ENCODE assay signal across 9 cellular contexts in genomic region chr1:70079546-70079945, GRCh38.
"Had no signal": no experiment of that assay in that cellular context is flagged by ENCODE, and none has a peak within 500 bp of the region (broad histone marks: within the 10 kb centered on the region; RNA-seq: fewer than 3 reads in every experiment).

No MANE protein-coding gene starts in this region.

- DNase-seq: GM23248, GOT3, H9, HCEC 1CT, HFFc6, KBM-7 had no signal

- ATAC-seq: HepG2 had no signal

- H3K4me3 ChIP-seq: GM23248 had no signal

- H3K4me3 Mint-ChIP-seq: H9, HFFc6, IgD-negative memory B cell had no signal

- H3K4me1 Mint-ChIP-seq: H9 had no signal

- H3K27ac Mint-ChIP-seq: H9, HFFc6, IgD-negative memory B cell had no signal

- H3K9me3 Mint-ChIP-seq: H9 had no signal

- H3K36me3 Mint-ChIP-seq: IgD-negative memory B cell had no signal

- H3K27ac ChIP-seq: GM23248, HL-60 had no signal
